ENCODE assay signal across 34 cellular contexts in the genomic region with DNA sequence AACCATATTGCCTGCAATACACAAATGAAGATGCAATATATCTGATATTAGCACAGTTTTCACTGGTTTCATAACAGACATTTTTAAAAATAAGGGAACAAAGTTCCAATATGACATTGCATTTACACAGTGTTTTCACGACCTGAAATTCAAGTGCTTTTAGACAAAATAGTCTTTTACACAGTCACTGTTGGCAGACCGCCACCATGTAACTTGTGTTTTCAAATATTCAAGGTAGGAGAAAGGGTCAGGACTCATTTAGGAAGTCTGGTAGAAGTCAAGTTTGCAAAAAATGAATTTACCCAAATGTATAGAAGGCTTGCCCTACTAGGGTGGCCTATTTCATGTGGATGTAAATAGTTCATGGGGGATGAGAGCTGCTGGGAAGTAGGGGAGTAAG.
"Had no signal": no experiment of that assay in that cellular context is flagged by ENCODE, and none has a peak within 500 bp of the region (broad histone marks: within the 10 kb centered on the region; RNA-seq: fewer than 3 reads in every experiment).

No MANE protein-coding gene starts in this region.

- H3K9me3 ChIP-seq: MG63 had no signal

- H3K4me2 ChIP-seq: KMS-11 had no signal

- H3K27ac ChIP-seq: KMS-11 had no signal

- H3K36me3 ChIP-seq: MG63 had no signal

- H3K27me3 ChIP-seq: MG63 had no signal

- H3K4me3 ChIP-seq: MG63 had no signal

- DNase-seq: Karpas-422, Kasumi-1, KG1, MG63, MM.1S, MV-4-11, NCI-H1048, NCI-H1092, NCI-H1092 treated with DMSO at 0.1 percent for 48 hours, NCI-H1105, NCI-H1105 treated with DMSO at 0.1 percent for 48 hours, NCI-H1417, NCI-H1417 treated with DMSO at 0.1 percent for 48 hours, NCI-H1436, NCI-H1436 treated with DMSO at 0.1 percent for 48 hours, NCI-H146, NCI-H1694, NCI-H1694 treated with DMSO at 0.1 percent for 48 hours, NCI-H187, NCI-H187 treated with DMSO at 0.1 percent for 48 hours, NCI-H1930, NCI-H2029, NCI-H2029 treated with DMSO at 0.1 percent for 48 hours, NCI-H2081, NCI-H2081 treated with DMSO at 0.1 percent for 48 hours, NCI-H2107, NCI-H2171, NCI-H2171 treated with DMSO at 0.1 percent for 48 hours, NCI-H2227 treated with DMSO at 0.1 percent for 48 hours, NCI-H226, NCI-H345, NCI-H446, NCI-H446 treated with DMSO at 0.1 percent for 48 hours had no signal
